ENCODE assay signal across 21 cellular contexts in the genomic region with DNA sequence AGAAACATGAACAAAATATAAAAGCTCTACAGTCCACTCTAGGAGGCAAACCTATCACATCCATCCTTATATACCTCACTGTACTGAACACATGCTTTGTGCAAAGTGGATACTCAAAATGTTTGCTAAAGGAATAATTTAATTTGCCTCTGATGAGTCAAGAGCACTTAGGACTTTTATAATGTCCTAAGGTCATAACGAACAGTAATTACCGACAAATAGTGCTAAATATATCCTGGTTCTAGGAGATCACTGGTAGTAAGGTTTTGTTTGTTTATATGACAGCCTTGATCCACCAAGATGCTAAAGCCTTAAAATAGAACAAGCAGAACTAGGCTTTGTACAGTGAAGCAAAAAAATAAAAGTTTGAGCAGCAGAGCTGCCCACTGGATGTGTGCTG.
DNase-seq lines count a peak whose midpoint lies in the region; ATAC-seq and TF ChIP-seq lines count a peak whose summit lies in the region.
"Had no signal": no experiment of that assay in that cellular context is flagged by ENCODE, and none has a peak within 500 bp of the region (broad histone marks: within the 10 kb centered on the region; RNA-seq: fewer than 3 reads in every experiment).

No MANE protein-coding gene starts in this region.

- POLR2A ChIA-PET in activated CD8-positive, alpha-beta T cell treated with anti-CD3 and anti-CD28 coated beads, Interleukin-2, amount 10 ng/mL, durations not matched to agents 7 days and 5 days (lab: Charles Lee) = no interaction called here

- H3K27ac Mint-ChIP-seq in activated naive CD8-positive, alpha-beta T cell treated with anti-CD3 and anti-CD28 coated beads for 36 hours = no peak overlapping the region
- H3K27ac Mint-ChIP-seq in activated CD8-positive, alpha-beta T cell treated with anti-CD3 and anti-CD28 coated beads, Interleukin-2, amount 10 ng/mL, durations not matched to agents 7 days and 5 days = no peak overlapping the region
- H3K27ac Mint-ChIP-seq: activated naive CD4-positive, alpha-beta T cell treated with anti-CD3 and anti-CD28 coated beads, Interleukin-2, amount 50 U/mL, for 24 hours; CD8-positive, alpha-beta T cell had no signal

- H3K9me3 Mint-ChIP-seq in activated naive CD8-positive, alpha-beta T cell treated with anti-CD3 and anti-CD28 coated beads for 36 hours = no peaks in the 10 kb centered on the region
- H3K9me3 Mint-ChIP-seq in activated CD8-positive, alpha-beta T cell treated with anti-CD3 and anti-CD28 coated beads, Interleukin-2, amount 10 ng/mL, durations not matched to agents 7 days and 5 days (ENCODE audit: insufficient read depth) = no peaks in the 10 kb centered on the region
- H3K9me3 Mint-ChIP-seq: activated naive CD4-positive, alpha-beta T cell treated with anti-CD3 and anti-CD28 coated beads, Interleukin-2, amount 50 U/mL, for 24 hours; CD8-positive, alpha-beta T cell had no signal

- no peak overlapping the region for H3K4me3 Mint-ChIP-seq in activated naive CD8-positive, alpha-beta T cell treated with anti-CD3 and anti-CD28 coated beads for 36 hours
- no peak overlapping the region for H3K4me3 Mint-ChIP-seq in activated CD8-positive, alpha-beta T cell treated with anti-CD3 and anti-CD28 coated beads, Interleukin-2, amount 10 ng/mL, durations not matched to agents 7 days and 5 days
- H3K4me3 Mint-ChIP-seq: activated naive CD4-positive, alpha-beta T cell treated with anti-CD3 and anti-CD28 coated beads, Interleukin-2, amount 50 U/mL, for 24 hours; CD8-positive, alpha-beta T cell had no signal

- H3K27me3 Mint-ChIP-seq in activated naive CD8-positive, alpha-beta T cell treated with anti-CD3 and anti-CD28 coated beads for 36 hours = peaks cover 4% of the 10 kb centered on the region
- peaks cover 2% of the 10 kb centered on the region for H3K27me3 Mint-ChIP-seq in activated CD8-positive, alpha-beta T cell treated with anti-CD3 and anti-CD28 coated beads, Interleukin-2, amount 10 ng/mL, durations not matched to agents 7 days and 5 days (ENCODE audit: low read depth)

- peak; percentile 86 for DNase-seq in DMS79 (lab: John Stamatoyannopoulos, UW)
- DNase-seq in NCI-H1417 treated with DMSO at 0.1 percent for 48 hours (lab: John Stamatoyannopoulos, UW) = peak; percentile 33
- peak; percentile 70 for DNase-seq in NCI-H774 (lab: John Stamatoyannopoulos, UW)
- peak; percentile 37 for DNase-seq in fibroblast of villous mesenchyme (ENCODE audit: low read depth)
- DNase-seq in H7 = no peak
- no peak for DNase-seq in activated naive CD8-positive, alpha-beta T cell treated with anti-CD3 and anti-CD28 coated beads for 36 hours
- no peak for DNase-seq in foreskin fibroblast
- DNase-seq in activated CD8-positive, alpha-beta T cell treated with anti-CD3 and anti-CD28 coated beads, Interleukin-2, amount 10 ng/mL, durations not matched to agents 7 days and 5 days = no peak
- DNase-seq: activated CD4-positive, CD25-positive, alpha-beta regulatory T cell treated with anti-CD3 and anti-CD28 coated beads, Interleukin-2, amount 50 U/mL, for 72 hours; activated T-cell treated with anti-CD3 and anti-CD28 coated beads for 4 hours; brain microvascular endothelial cell; CD8-positive, alpha-beta T cell; dermis blood vessel endothelial cell; heart left ventricle; midbrain; NCI-H1930; SJCRH30; T1000 had no signal

- ATAC-seq in activated CD8-positive, alpha-beta T cell treated with anti-CD3 and anti-CD28 coated beads, Interleukin-2, amount 10 ng/mL, durations not matched to agents 7 days and 5 days = no peak
- ATAC-seq: CD8-positive, alpha-beta T cell; esophagus mucosa; K562 had no signal

- H3K36me3 ChIP-seq in H7 (replicated peaks; ENCODE audit: control insufficient read depth, insufficient read depth, low read length) = no peaks in the 10 kb centered on the region
- H3K36me3 ChIP-seq: brain microvascular endothelial cell, heart left ventricle, SJCRH30 had no signal

- H3K4me1 Mint-ChIP-seq in activated naive CD8-positive, alpha-beta T cell treated with anti-CD3 and anti-CD28 coated beads for 36 hours = peaks cover 3% of the 10 kb centered on the region
- peaks cover 11% of the 10 kb centered on the region for H3K4me1 Mint-ChIP-seq in activated CD8-positive, alpha-beta T cell treated with anti-CD3 and anti-CD28 coated beads, Interleukin-2, amount 10 ng/mL, durations not matched to agents 7 days and 5 days (ENCODE audit: low read depth)

- H3K4me3 ChIP-seq in fibroblast of villous mesenchyme (ENCODE audit: low read depth, low read length) (no peak overlapping the region), H7 (ENCODE audit: insufficient read depth, low read depth, low read length) (no peak overlapping the region), foreskin fibroblast (ENCODE audit: low read depth in 1 of 2, low read length in 2 of 2) (no peak overlapping the region)
- H3K4me3 ChIP-seq: heart left ventricle, K562, SJCRH30 had no signal

- TF ChIP-seq CTCF in fibroblast of villous mesenchyme (IDR thresholded peaks at IDR 0.05; ENCODE audit: insufficient read depth, low read depth, low read length) (no peak), foreskin fibroblast (IDR thresholded peaks at IDR 0.05; ENCODE audit: low read depth, low read length) (no peak)

- CTCF ChIA-PET in activated CD8-positive, alpha-beta T cell treated with anti-CD3 and anti-CD28 coated beads, Interleukin-2, amount 10 ng/mL, durations not matched to agents 7 days and 5 days (lab: Charles Lee) = interaction anchor here (8.0 kb wide), 1 partner anchor 195 kb away, joined by 177 read pairs; no protein-coding TSS in a partner anchor

- no peaks in the 10 kb centered on the region for H3K36me3 Mint-ChIP-seq in activated naive CD8-positive, alpha-beta T cell treated with anti-CD3 and anti-CD28 coated beads for 36 hours
- no peaks in the 10 kb centered on the region for H3K36me3 Mint-ChIP-seq in activated CD8-positive, alpha-beta T cell treated with anti-CD3 and anti-CD28 coated beads, Interleukin-2, amount 10 ng/mL, durations not matched to agents 7 days and 5 days (ENCODE audit: low read depth)
- H3K36me3 Mint-ChIP-seq: activated naive CD4-positive, alpha-beta T cell treated with anti-CD3 and anti-CD28 coated beads, Interleukin-2, amount 50 U/mL, for 24 hours; CD8-positive, alpha-beta T cell had no signal

- no peaks in the 10 kb centered on the region for H3K27me3 ChIP-seq in H7 (ENCODE audit: control insufficient read depth, insufficient read depth, low read length)
- H3K27me3 ChIP-seq: brain microvascular endothelial cell, heart left ventricle, SJCRH30 had no signal

Comparison
In these comparisons a context has a peak if more than half of its experiments do, and no peak if none do; other contexts are left out.
1. DNase-seq: peak in DMS79 (single experiment), NCI-H1417 treated with DMSO at 0.1 percent for 48 hours (single experiment), NCI-H774 (single experiment) and fibroblast of villous mesenchyme (single experiment); none in H7 (single experiment), activated naive CD8-positive, alpha-beta T cell treated with anti-CD3 and anti-CD28 coated beads for 36 hours (single experiment), foreskin fibroblast (0 of 2) and activated CD8-positive, alpha-beta T cell treated with anti-CD3 and anti-CD28 coated beads, Interleukin-2, amount 10 ng/mL, durations not matched to agents 7 days and 5 days (single experiment).